In genomic region chr5:135217669-135218485, GRCh38 we compare ENCODE assay signal across 1 cellular context.
TF ChIP-seq lines count a peak whose summit lies in the region.

No MANE protein-coding gene starts in this region.

TF ChIP-seq in K562, 482 proteins besides CTCF, POLR2A, EP300 and RAD21:
- no peak for TF ChIP-seq SFPQ (IDR thresholded peaks at IDR 0.05; ENCODE audit: low read depth, low read length)
- peak in 1 of 3 experiments; percentile 54 for TF ChIP-seq YY1 (IDR thresholded peaks at IDR 0.05; ENCODE audit: borderline replicate concordance in 1 of 3, control insufficient read depth in 1 of 3, extremely low read depth in 1 of 3, insufficient read depth in 3 of 3, insufficient read length in 1 of 3, insufficient replicate concordance in 2 of 3, low read depth in 1 of 3, low read length in 2 of 3)
- TF ChIP-seq CCNT2 (IDR thresholded peaks at IDR 0.05; ENCODE audit: borderline replicate concordance, extremely low read depth, insufficient read length, low read depth, low read length) = no peak
- no peak for TF ChIP-seq CEBPB (tag; IDR thresholded peaks at IDR 0.05)
- TF ChIP-seq MXI1 (IDR thresholded peaks at IDR 0.05; ENCODE audit: low read depth, low read length) = no peak
- TF ChIP-seq ZNF140 (CRISPR knock-in tag; IDR thresholded peaks at IDR 0.05) = no peak
- TF ChIP-seq TSHZ1 (CRISPR knock-in tag; IDR thresholded peaks at IDR 0.05) = no peak
- no peak for TF ChIP-seq ZNF609 (CRISPR knock-in tag; IDR thresholded peaks at IDR 0.05; ENCODE audit: borderline replicate concordance)
- 0 out of 2 replicates have a peak, but pooled peaks have one; percentile 5 for TF ChIP-seq SMC3 (conservative IDR thresholded peaks at IDR 0.05; ENCODE audit: insufficient read depth, low read depth, low read length)
- no peak for TF ChIP-seq ZKSCAN8 (CRISPR knock-in tag; IDR thresholded peaks at IDR 0.05)
- no peak for TF ChIP-seq STAT5A (IDR thresholded peaks at IDR 0.05; ENCODE audit: borderline replicate concordance, low read length)
- no peak for TF ChIP-seq ZNF121 (CRISPR knock-in tag; conservative IDR thresholded peaks at IDR 0.05)
- TF ChIP-seq RFX1 (IDR thresholded peaks at IDR 0.05) = no peak
- no peak for TF ChIP-seq THRB (CRISPR knock-in tag; conservative IDR thresholded peaks at IDR 0.05)
- TF ChIP-seq ZNF436 (CRISPR knock-in tag; IDR thresholded peaks at IDR 0.05) = no peak
- TF ChIP-seq TCF15 (CRISPR knock-in tag; IDR thresholded peaks at IDR 0.05) = no peak
- no peak for TF ChIP-seq HES1 (IDR thresholded peaks at IDR 0.05; ENCODE audit: low read depth)
- TF ChIP-seq CTCFL (IDR thresholded peaks at IDR 0.05; ENCODE audit: borderline replicate concordance, insufficient read depth, low read depth, low read length, poor library complexity, severe bottlenecking) = peak; percentile 53
